Comparison of ENCODE assay signal across 8 cellular contexts in genomic region chr6:167913699-167914098, GRCh38.
"Had no signal": no experiment of that assay in that cellular context is flagged by ENCODE, and none has a peak within 500 bp of the region (broad histone marks: within the 10 kb centered on the region; RNA-seq: fewer than 3 reads in every experiment).

No MANE protein-coding gene starts in this region.

- FAIRE-seq: H1, H54 had no signal

- ATAC-seq: GM23338 had no signal

- H3K4me3 Mint-ChIP-seq: GM23338, H9, IgD-negative memory B cell had no signal

- DNase-seq: H9, HCEC 1CT, KG1 had no signal

- H2AFZ ChIP-seq: GM23338 had no signal

- H3K9me3 Mint-ChIP-seq: GM23338, H9, IgD-negative memory B cell had no signal

- H3K27ac Mint-ChIP-seq: GM23338, H9, IgD-negative memory B cell had no signal

- H3K27me3 Mint-ChIP-seq: IgD-negative memory B cell had no signal

- H3K27ac ChIP-seq: HL-60 had no signal

- H3K4me3 ChIP-seq: GM23338 had no signal

- H3K4me1 Mint-ChIP-seq: GM23338, H9, IgD-negative memory B cell had no signal

- H3K4me2 ChIP-seq: GM23338 had no signal
